ENCODE assay signal across 8 cellular contexts in genomic region chr10:95656291-95657164, GRCh38. TPM values are rescaled to one million over a fixed set of nuclear protein-coding genes. Genes with fewer than 3 reads are reported as not detected.
A peak's percentile ranks its signal among the peaks of the same experiment; 100 is the strongest.
DNase-seq lines count a peak whose midpoint lies in the region; ATAC-seq, FAIRE-seq and TF ChIP-seq lines count a peak whose summit lies in the region.

Gene ALDH18A1 (minus strand): TSS chr10:95656711. CDS start chr10:95653377, 3,334 bp downstream.

- CTCF ChIA-PET in activated CD8-positive, alpha-beta memory T cell treated with anti-CD3 and anti-CD28 coated beads for 36 hours (lab: Charles Lee), result interaction anchor here (1.2 kb wide), 1 partner anchor 37 kb away, joined by 9 read pairs; the partner anchor contains the start of gene TCTN3
- CTCF ChIA-PET in H1 (lab: Charles Lee; ENCODE audit: partially characterized antibody), result interaction anchor here (0.6 kb wide), 1 partner anchor 289 kb away, joined by 3 read pairs; no protein-coding TSS in a partner anchor

- H3K18ac ChIP-seq in H1 (ENCODE audit: extremely low read depth, low read length), result peak within 1 kb of the TSS; percentile 51; the same call in 1 of the 2 replicates
- peak within 1 kb of the TSS; percentile 23 to 89 for H3K18ac ChIP-seq in mesenchymal stem cell (ENCODE audit: low read depth in 1 of 2, low read length in 2 of 2)

- H3K23ac ChIP-seq in H1 (ENCODE audit: insufficient read length) (no peak within 1 kb of the TSS), mesenchymal stem cell (ENCODE audit: low read length in 2 of 2) (peak within 1 kb of the TSS in 1 of 2 experiments; percentile 79)

- H2BK120ac ChIP-seq in H1 (replicated peaks; ENCODE audit: low read depth, low read length), result no peak within 1 kb of the TSS
- H2BK120ac ChIP-seq in mesenchymal stem cell (ENCODE audit: low read depth, low read length), result no peak within 1 kb of the TSS

- peak within 1 kb of the TSS; percentile 62 for H4K91ac ChIP-seq in H1 (replicated peaks; ENCODE audit: insufficient read length, low read length)
- peak within 1 kb of the TSS; percentile 52 for H4K91ac ChIP-seq in mesenchymal stem cell (ENCODE audit: low read length)

- H2BK12ac ChIP-seq in H1 (ENCODE audit: low read depth, low read length), result no peak within 1 kb of the TSS
- peak within 1 kb of the TSS in 1 of 2 experiments; percentile 75 for H2BK12ac ChIP-seq in mesenchymal stem cell (ENCODE audit: low read length in 2 of 2)

- H3K9me3 ChIP-seq in H1 (ENCODE audit: insufficient read depth in 2 of 2, low read depth in 1 of 2, low read length in 1 of 2) (peaks cover under 1 to 2% of the 10 kb centered on the region in 2 experiments; a peak in 2 of 4 replicates), mesenchymal stem cell (ENCODE audit: control insufficient read depth, low read length) (no peaks in the 10 kb centered on the region)

- H4K5ac ChIP-seq in H1 (ENCODE audit: insufficient read length, low read depth, low read length), result peak within 1 kb of the TSS; percentile 29

- no peak for FAIRE-seq in H1 (lab: Jason Lieb, UNC)

- H3K79me1 ChIP-seq in H1 (ENCODE audit: low read depth, low read length) (peaks cover 2% of the 10 kb centered on the region; the same call in 1 of the 2 replicates), mesenchymal stem cell (replicated peaks; ENCODE audit: low read length, poor library complexity, severe bottlenecking) (peaks cover 6% of the 10 kb centered on the region)

- TF ChIP-seq EP300 in H1 (IDR thresholded peaks at IDR 0.05; ENCODE audit: borderline replicate concordance in 1 of 2, low read depth in 2 of 2, low read length in 2 of 2), result no peak

- POLR2A ChIA-PET in activated CD8-positive, alpha-beta memory T cell treated with anti-CD3 and anti-CD28 coated beads for 36 hours (lab: Charles Lee), result interaction anchor here (1.0 kb wide), 1 partner anchor 37 kb away, joined by 3 read pairs; the partner anchor contains the start of gene TCTN3
- POLR2A ChIA-PET in H1 (lab: Charles Lee; ENCODE audit: partially characterized antibody), result interaction anchor here (0.6 to 2.7 kb wide), 6 partner anchors 9 to 225 kb away, joined by 3 to 8 read pairs (median 3); no protein-coding TSS in a partner anchor

- peak within 1 kb of the TSS; percentile 76; the same call in 1 of the 2 replicates for H2BK5ac ChIP-seq in H1 (ENCODE audit: low read depth, low read length)
- peak within 1 kb of the TSS; percentile 93 for H2BK5ac ChIP-seq in mesenchymal stem cell (ENCODE audit: low read depth, low read length, poor library complexity, severe bottlenecking)

- peak within 1 kb of the TSS; percentile 72 to 83 (median 76) for H3K9ac ChIP-seq in H1 (replicated peaks in 1 of 4; ENCODE audit: extremely low read depth in 1 of 4, low read depth in 3 of 4, low read length in 3 of 4)
- H3K9ac ChIP-seq in mesenchymal stem cell (ENCODE audit: low read length), result peak within 1 kb of the TSS; percentile 88

- no peak for TF ChIP-seq RAD21 in H1 (IDR thresholded peaks at IDR 0.05 in 1 of 2, conservative IDR thresholded peaks at IDR 0.05 in 1 of 2; ENCODE audit: low read depth in 2 of 2, low read length in 2 of 2)

- peak within 1 kb of the TSS; percentile 94 for H4K8ac ChIP-seq in H1 (ENCODE audit: extremely low read depth, insufficient read depth, low read length)
- H4K8ac ChIP-seq in mesenchymal stem cell (ENCODE audit: low read length), result peak within 1 kb of the TSS; percentile 66

- ATAC-seq in GM19452 (IDR thresholded peaks at IDR 0.05; ENCODE audit: unreplicated experiment) (peak; percentile 84), HG03575 (IDR thresholded peaks at IDR 0.05; ENCODE audit: extremely low read depth, insufficient number of reproducible peaks, low FRiP score, unreplicated experiment) (peak; percentile 63)

- TF ChIP-seq POLR2A in H1 (IDR thresholded peaks at IDR 0.05; ENCODE audit: control extremely low read depth in 1 of 2, low read depth in 2 of 2, low read length in 2 of 2), result peak in 1 of 2 experiments; percentile 36; a peak in 1 of 3 replicates

- H3K4me2 ChIP-seq in H1 (ENCODE audit: insufficient read depth in 1 of 2, low read depth in 2 of 2, low read length in 2 of 2) (peak within 1 kb of the TSS; percentile 74 to 92), mesenchymal stem cell (ENCODE audit: low read length, poor library complexity, severe bottlenecking) (peak within 1 kb of the TSS; percentile 60)

- TF ChIP-seq CTCF in H1 (IDR thresholded peaks at IDR 0.05; ENCODE audit: control extremely low read depth in 1 of 3, insufficient read depth in 1 of 3, low read depth in 1 of 3, low read length in 3 of 3), result no peak

- peaks cover 2 to 14% (median 5%) of the 10 kb centered on the region in 4 experiments; a peak in 5 of 8 replicates for H3K36me3 ChIP-seq in H1 (ENCODE audit: control insufficient read depth in 2 of 4, insufficient read depth in 4 of 4, low read length in 3 of 4)
- peaks cover 10 to 17% of the 10 kb centered on the region in 2 experiments for H3K36me3 ChIP-seq in mesenchymal stem cell (ENCODE audit: control insufficient read depth in 1 of 2, insufficient read depth in 2 of 2, low read depth in 1 of 2, low read length in 2 of 2)

- no peaks in the 10 kb centered on the region for H4K20me1 ChIP-seq in H1 (replicated peaks in 1 of 2; ENCODE audit: control insufficient read depth in 1 of 2, insufficient read depth in 2 of 2, low read length in 2 of 2)

- no peak within 1 kb of the TSS for H3K4ac ChIP-seq in H1 (replicated peaks; ENCODE audit: insufficient read length, low read depth, low read length)
- H3K4ac ChIP-seq in mesenchymal stem cell (ENCODE audit: low read depth in 1 of 2, low read length in 2 of 2), result peak within 1 kb of the TSS; percentile 24 to 67

- H2BK15ac ChIP-seq in H1 (ENCODE audit: low read length), result no peak within 1 kb of the TSS; the same call in 1 of the 2 replicates
- H2BK15ac ChIP-seq in mesenchymal stem cell (ENCODE audit: low read depth, poor library complexity, severe bottlenecking), result no peak within 1 kb of the TSS

- no peaks in the 10 kb centered on the region for H3K27me3 ChIP-seq in H1 (replicated peaks in 1 of 4; ENCODE audit: control insufficient read depth in 3 of 4, extremely low read depth in 1 of 4, insufficient read depth in 3 of 4, low read length in 3 of 4)
- H3K27me3 ChIP-seq in mesenchymal stem cell (ENCODE audit: control insufficient read depth in 1 of 2, insufficient read depth in 1 of 2, low read length in 2 of 2), result no peaks in the 10 kb centered on the region

- 0 out of 2 replicates have a peak within 1 kb of the TSS, but pooled peaks have one; percentile 16 for H2BK20ac ChIP-seq in H1 (ENCODE audit: low read length)

- H3K79me2 ChIP-seq in H1 (ENCODE audit: control insufficient read depth in 1 of 2, insufficient read depth in 2 of 2, low read length in 2 of 2), result peaks cover 0 to 27% of the 10 kb centered on the region in 2 experiments; a peak in 2 of 4 replicates

- peaks cover 7% of the 10 kb centered on the region for H3K23me2 ChIP-seq in H1 (ENCODE audit: low read depth, low read length)

- 1% methylated on average over 82 of the region's 83 CpGs; no CpG with 5 or more reads in 1 of the 2 experiments for WGBS in H1 (ENCODE audit: extremely low coverage in 1 of 2, insufficient coverage in 1 of 2, insufficient read length in 1 of 2, insufficient replicate concordance in 2 of 2, low coverage in 1 of 2, low lambda C conversion rate in 2 of 2, missing lambda C conversion rate in 1 of 2), 2 experiments
- WGBS in mesenchymal stem cell, result 1% methylated on average over 82 of the region's 83 CpGs

- H3K14ac ChIP-seq in H1 (ENCODE audit: insufficient read length) (no peak within 1 kb of the TSS), mesenchymal stem cell (ENCODE audit: low read length in 2 of 2) (peak within 1 kb of the TSS in 1 of 2 experiments; percentile 96)

- peak within 1 kb of the TSS; percentile 77 for H3K56ac ChIP-seq in H1 (replicated peaks; ENCODE audit: insufficient read length, low read depth, low read length)

- DNase-seq in CMK (ENCODE audit: low read depth), result peak; percentile 63
- DNase-seq in NOMO-1 treated with DMSO at 0.1 percent for 48 hours (lab: John Stamatoyannopoulos, UW; ENCODE audit: unreplicated experiment), result peak; percentile 87
- DNase-seq in H1 (ENCODE audit: low read depth in 1 of 2, low spot score in 2 of 2), result peak; percentile 71 to 96
- DNase-seq in mesenchymal stem cell, result peak; percentile 92
- peak; percentile 71 for DNase-seq in stimulated activated CD8-positive, alpha-beta memory T cell treated with anti-CD3 and anti-CD28 coated beads, Interleukin-12 subunit alpha, Interleukin-12 subunit beta, amount 100 ng/mL, for 24 hours (ENCODE audit: extremely low read depth)

- no peak within 1 kb of the TSS; the same call in 1 of the 2 replicates for H2AK5ac ChIP-seq in H1 (ENCODE audit: low read depth, low read length)
- peak within 1 kb of the TSS; percentile 86 for H2AK5ac ChIP-seq in mesenchymal stem cell (ENCODE audit: low read length, severe bottlenecking)

- H3K27ac ChIP-seq in H1 (ENCODE audit: low read depth, low read length), result no peak within 1 kb of the TSS; the same call in 1 of the 2 replicates
- peak within 1 kb of the TSS; percentile 5 for H3K27ac ChIP-seq in mesenchymal stem cell (ENCODE audit: low read length, poor library complexity, severe bottlenecking)

- peaks cover 0 to 5% (median 0%) of the 10 kb centered on the region in 4 experiments; a peak in 1 of 7 replicates for H3K4me1 ChIP-seq in H1 (replicated peaks in 1 of 4; ENCODE audit: control insufficient read depth in 3 of 4, insufficient read depth in 4 of 4, low read length in 3 of 4)
- no peaks in the 10 kb centered on the region for H3K4me1 ChIP-seq in mesenchymal stem cell (ENCODE audit: control insufficient read depth, insufficient read depth, low read depth, low read length)

- H3K4me3 ChIP-seq in H1 (ENCODE audit: extremely low read depth in 1 of 4, insufficient read depth in 2 of 4, low read depth in 3 of 4, low read length in 4 of 4) (peak within 1 kb of the TSS; percentile 78 to 92 (median 87)), mesenchymal stem cell (ENCODE audit: insufficient read depth in 1 of 2, low read depth in 1 of 2, low read length in 2 of 2) (peak within 1 kb of the TSS; percentile 87 to 97)

- H2AFZ ChIP-seq in H1 (ENCODE audit: low read length) (peak within 1 kb of the TSS; percentile 81), mesenchymal stem cell (ENCODE audit: low read depth, low read length) (peak within 1 kb of the TSS; percentile 70)

RNA-seq across cellular contexts. Expression of gene ALDH18A1, which starts in this region (rescaled TPM):
- total RNA-seq in activated CD8-positive, alpha-beta memory T cell treated with anti-CD3 and anti-CD28 coated beads for 36 hours, result 100 to 1,000 TPM; 109 to 121 TPM
- 122 and 128 TPM in 2 replicates for total RNA-seq in H1 (2021; fragmentation: NEBNext Ultra II Directional; extraction: Animal tissue kit (Norgen Biotek cat#: 25700))
- polyA plus RNA-seq in H1 (2011; rRNA removed), result 59.6 and 61.9 TPM in 2 replicates
- polyA plus RNA-seq in H1 (2011; cell fraction: cytosol; rRNA removed), result 65.0 TPM
- 286 TPM for polyA plus RNA-seq in H1 (2011; cell fraction: nucleus; rRNA removed)
- polyA plus RNA-seq in H1 (2012, experiment 1 of 2), result 79.1 to 85.2 TPM (median 82.6 TPM) in 4 replicates
- polyA plus RNA-seq in H1 (2012, experiment 2 of 2), result 60.5 TPM
- 110 TPM for polyA plus RNA-seq in H1 (2013, experiment 1 of 2)
- 106 TPM for polyA plus RNA-seq in H1 (2013, experiment 2 of 2)
- polyA minus RNA-seq in H1 (2011; rRNA and poly(A)+ RNA removed), result 172 and 182 TPM in 2 replicates
- polyA minus RNA-seq in H1 (2011; cell fraction: cytosol; rRNA and poly(A)+ RNA removed), result 50.1 TPM
- polyA minus RNA-seq in H1 (2011; cell fraction: nucleus; rRNA and poly(A)+ RNA removed), result 84.4 TPM
- 37.6 TPM for polyA plus RNA-seq in mesenchymal stem cell (2013, experiment 1 of 2)
- polyA plus RNA-seq in mesenchymal stem cell (2013, experiment 2 of 2), result 38.1 TPM
